8 cellular contexts compared by ENCODE assay signal in genomic region chr16:10964039-10964890, GRCh38. TPM values are rescaled to one million over a fixed set of nuclear protein-coding genes. Genes with fewer than 3 reads are reported as not detected.
A peak's percentile ranks its signal among the peaks of the same experiment; 100 is the strongest.
DNase-seq lines count a peak whose midpoint lies in the region; ATAC-seq and TF ChIP-seq lines count a peak whose summit lies in the region.

No MANE protein-coding gene starts in this region.

- peak; percentile 86 to 89 for ATAC-seq in right cardiac atrium
- peak; percentile 63 to 90 for ATAC-seq in gastrocnemius medialis
- no peak for ATAC-seq in GM19328 (IDR thresholded peaks at IDR 0.05; ENCODE audit: unreplicated experiment)

- in situ Hi-C loops in gastrocnemius medialis (cut with MboI; ENCODE audit: low sequenced_read_pairs in 4 of 4) = loop anchor here (10.0 to 25.0 kb wide), 4 partner anchors 391 to 848 kb away; no protein-coding TSS in a partner anchor

- no peak for TF ChIP-seq POLR2A in gastrocnemius medialis (IDR thresholded peaks at IDR 0.05)

- H3K4me1 ChIP-seq in right cardiac atrium (ENCODE audit: control insufficient read depth, insufficient read depth, low read length) = peaks cover 3% of the 10 kb centered on the region
- H3K4me1 ChIP-seq in gastrocnemius medialis = peaks cover 15 to 24% of the 10 kb centered on the region in 2 donors

- H3K27me3 ChIP-seq in right cardiac atrium (ENCODE audit: control insufficient read depth, insufficient read depth) (no peaks in the 10 kb centered on the region), gastrocnemius medialis (no peaks in the 10 kb centered on the region)

- WGBS in right cardiac atrium = 34% methylated on average over 20 of the region's 20 CpGs

- H3K27ac ChIP-seq in right cardiac atrium (ENCODE audit: low read length) (peak overlapping the region; percentile 13), gastrocnemius medialis (peak overlapping the region; percentile 57 to 75 (median 69))

- peak; percentile 90 to 97 (median 94) for TF ChIP-seq CTCF in gastrocnemius medialis (IDR thresholded peaks at IDR 0.05 in 4 of 5, conservative IDR thresholded peaks at IDR 0.05 in 1 of 5)

- intact Hi-C loops in right cardiac atrium (cut with DNase I) (loop anchor here in 2 of 4 donors (10.0 kb wide), 2 partner anchors 391 to 671 kb away; no protein-coding TSS in a partner anchor), gastrocnemius medialis (cut with DNase I; ENCODE audit: low total_unique reads) (loop anchor here (2.0 to 10.0 kb wide), 4 partner anchors 183 to 953 kb away; partner anchors contain the start of gene GSPT1)

- no peak overlapping the region for H3K4me3 ChIP-seq in right cardiac atrium (ENCODE audit: low read length)
- no peak overlapping the region for H3K4me3 ChIP-seq in gastrocnemius medialis

- POLR2A ChIA-PET in HEK293T (lab: Yijun Ruan, JAX) = interaction anchor here (0.8 to 2.3 kb wide), 2 partner anchors 291 to 392 kb away, joined by 3 to 7 read pairs; partner anchors contain the start of gene SOCS1

- peaks cover 0 to 15% of the 10 kb centered on the region in 2 donors for H3K36me3 ChIP-seq in gastrocnemius medialis

- H3K9me3 ChIP-seq in right cardiac atrium (ENCODE audit: control insufficient read depth, low read length) = no peaks in the 10 kb centered on the region
- no peaks in the 10 kb centered on the region for H3K9me3 ChIP-seq in gastrocnemius medialis

- DNase-seq in DMS79 (lab: John Stamatoyannopoulos, UW) (peak; percentile 68), HEK293T (ENCODE audit: extremely low spot score) (peak; percentile 83), NCI-H1694 treated with DMSO at 0.1 percent for 48 hours (lab: John Stamatoyannopoulos, UW) (peak; percentile 70), T-helper 9 cell (peak; percentile 85), amygdala (lab: John Stamatoyannopoulos, UW) (peak in 53 of 56 donors; percentile 22 to 85 (median 60)), right cardiac atrium (peak; percentile 82 to 93 (median 92)), gastrocnemius medialis (peak; percentile 70 to 76)

- CTCF ChIA-PET in HEK293T (lab: Yijun Ruan, JAX) = interaction anchor here (0.6 to 2.0 kb wide), 10 partner anchors 10 to 848 kb away, joined by 3 to 11 read pairs (median 4); partner anchors contain the start of gene SOCS1

TF ChIP-seq in HEK293T, 16 proteins besides CTCF, POLR2A, EP300 and RAD21:
- TF ChIP-seq FOXA1 (IDR thresholded peaks at IDR 0.05) (no peak), PKNOX1 (IDR thresholded peaks at IDR 0.05) (peak; percentile 36; the same call in 1 of the 2 replicates)
TF ChIP-seq in HEK293T: peak in this region for 1.

RNA-seq across cellular contexts. Expression of gene CLEC16A, which starts 19.9 kb away (rescaled TPM):
- total RNA-seq in right cardiac atrium (10 to 100 TPM; 24.0 to 31.5 (median 30.4) TPM), gastrocnemius medialis (10 to 100 TPM; 24.5 to 33.0 (median 29.3) TPM)
- polyA plus RNA-seq in right cardiac atrium = 14.9 TPM

RNA-seq across cellular contexts. Expression of gene DEXI, which starts 22.0 kb away (rescaled TPM):
- total RNA-seq in right cardiac atrium (100 to 1,000 TPM in 2 of 4 donors, 10 to 100 TPM in 2; 82.2 to 126 (median 101) TPM), gastrocnemius medialis (100 to 1,000 TPM in 3 of 4 donors, 10 to 100 TPM in 1; 83.9 to 184 (median 127) TPM)
- polyA plus RNA-seq in right cardiac atrium = 127 TPM
